In the genomic region with DNA sequence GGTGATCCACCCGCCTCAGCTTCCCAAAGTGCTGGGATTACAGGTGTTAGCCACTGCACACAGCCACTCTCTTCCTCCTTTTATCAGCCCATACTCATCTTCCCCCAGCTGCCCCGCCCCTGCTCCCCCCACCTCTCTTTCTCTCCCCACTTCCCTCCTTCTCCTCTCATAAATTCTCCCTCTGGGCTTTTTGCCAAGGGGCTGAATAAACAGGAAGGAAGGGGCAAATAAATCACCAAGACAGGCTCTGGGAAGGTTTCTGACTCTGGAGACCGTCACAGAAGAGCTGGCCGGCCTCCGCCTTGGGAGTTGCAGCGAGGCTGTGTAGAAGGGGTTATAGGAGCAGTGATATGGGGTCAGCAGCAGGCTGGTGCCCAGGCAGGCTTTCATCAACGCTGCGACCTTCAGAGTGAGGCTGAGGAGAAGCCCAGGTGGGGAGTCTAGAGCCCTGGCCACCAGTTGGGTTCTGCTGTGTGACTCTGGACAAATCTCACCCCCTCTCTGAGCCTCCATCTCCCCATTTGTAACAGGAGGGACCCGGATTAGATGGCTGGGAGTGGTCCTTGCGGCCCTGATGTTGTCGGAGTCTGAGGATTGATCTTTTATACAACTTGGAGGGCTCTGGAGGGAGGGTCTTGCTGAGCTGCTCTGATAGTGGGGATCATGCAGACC, we compare ENCODE assay signal across 8 cellular contexts.
DNase-seq lines count a peak whose midpoint lies in the region; ATAC-seq and TF ChIP-seq lines count a peak whose summit lies in the region.

No MANE protein-coding gene starts in this region.

- no peak overlapping the region for H3K4me3 ChIP-seq in coronary artery
- H3K4me3 ChIP-seq in CD8-positive, alpha-beta memory T cell (ENCODE audit: low read length) = no peak overlapping the region

- no peaks in the 10 kb centered on the region for H3K36me3 Mint-ChIP-seq in HFFc6 (ENCODE audit: low read depth)
- H3K36me3 Mint-ChIP-seq in CD8-positive, alpha-beta memory T cell = peaks cover 0 to 7% (median 2%) of the 10 kb centered on the region in 3 donors

- no peaks in the 10 kb centered on the region for H3K27me3 ChIP-seq in CD8-positive, alpha-beta memory T cell (ENCODE audit: insufficient read depth, low read length, poor library complexity, severe bottlenecking)

- H3K27ac ChIP-seq in coronary artery = peak overlapping the region in 1 of 2 donors; percentile 4
- no peak overlapping the region for H3K27ac ChIP-seq in CD8-positive, alpha-beta memory T cell (ENCODE audit: low read depth, low read length)

- POLR2A ChIA-PET in CD8-positive, alpha-beta memory T cell (lab: Charles Lee) = no interaction called here

- no peaks in the 10 kb centered on the region for H3K9me3 ChIP-seq in CD8-positive, alpha-beta memory T cell (ENCODE audit: low read length)

- H3K4me3 Mint-ChIP-seq in HFFc6 = no peak overlapping the region
- H3K4me3 Mint-ChIP-seq in CD8-positive, alpha-beta memory T cell = no peak overlapping the region

- TF ChIP-seq CTCF in HFFc6 (IDR thresholded peaks at IDR 0.05) (no peak), coronary artery (IDR thresholded peaks at IDR 0.05) (no peak)

- peak; percentile 86 for DNase-seq in HFFc6
- DNase-seq in NCI-H82 treated with DMSO at 0.1 percent for 48 hours (lab: John Stamatoyannopoulos, UW; ENCODE audit: unreplicated experiment) = peak; percentile 17
- DNase-seq in renal cortical epithelial cell (ENCODE audit: low read depth) = peak; percentile 91
- no peak for DNase-seq in activated CD4-positive, alpha-beta T cell treated with anti-CD3 and anti-CD28 coated beads for 1 hour
- no peak for DNase-seq in coronary artery (ENCODE audit: low spot score)
- no peak for DNase-seq in CD8-positive, alpha-beta memory T cell

- ATAC-seq in esophagus mucosa = peak; percentile 13
- no peak for ATAC-seq in GM21381 (IDR thresholded peaks at IDR 0.05; ENCODE audit: unreplicated experiment)

- CTCF ChIA-PET in CD8-positive, alpha-beta memory T cell (lab: Charles Lee) = no interaction called here

- H3K4me1 ChIP-seq in CD8-positive, alpha-beta memory T cell (ENCODE audit: insufficient read depth, low read length) = no peaks in the 10 kb centered on the region

- H3K9me3 Mint-ChIP-seq in HFFc6 = no peaks in the 10 kb centered on the region
- peaks cover 0 to 3% (median 0%) of the 10 kb centered on the region in 5 donors for H3K9me3 Mint-ChIP-seq in CD8-positive, alpha-beta memory T cell

- H3K36me3 ChIP-seq in CD8-positive, alpha-beta memory T cell (ENCODE audit: insufficient read depth, low read length) = no peaks in the 10 kb centered on the region

- peaks cover 5% of the 10 kb centered on the region for H3K27me3 Mint-ChIP-seq in HFFc6 (ENCODE audit: insufficient read depth)
- H3K27me3 Mint-ChIP-seq in CD8-positive, alpha-beta memory T cell = peaks cover 31 to 36% of the 10 kb centered on the region in 2 donors

- peak overlapping the region; percentile 41; the same call in 1 of the 2 replicates for H3K27ac Mint-ChIP-seq in HFFc6
- H3K27ac Mint-ChIP-seq in CD8-positive, alpha-beta memory T cell = no peak overlapping the region

- peaks cover 38% of the 10 kb centered on the region for H3K4me1 Mint-ChIP-seq in HFFc6 (ENCODE audit: low read depth)
- peaks cover 0 to 6% (median 1%) of the 10 kb centered on the region in 3 donors for H3K4me1 Mint-ChIP-seq in CD8-positive, alpha-beta memory T cell

Comparison
In these comparisons a context has a peak if more than half of its experiments do, and no peak if none do; other contexts are left out.
1. DNase-seq: peak in HFFc6 (single experiment), NCI-H82 treated with DMSO at 0.1 percent for 48 hours (single experiment) and renal cortical epithelial cell (single experiment); none in activated CD4-positive, alpha-beta T cell treated with anti-CD3 and anti-CD28 coated beads for 1 hour (single experiment), coronary artery (single experiment) and CD8-positive, alpha-beta memory T cell (0 of 5).